11 cellular contexts compared by ENCODE assay signal in the genomic region with DNA sequence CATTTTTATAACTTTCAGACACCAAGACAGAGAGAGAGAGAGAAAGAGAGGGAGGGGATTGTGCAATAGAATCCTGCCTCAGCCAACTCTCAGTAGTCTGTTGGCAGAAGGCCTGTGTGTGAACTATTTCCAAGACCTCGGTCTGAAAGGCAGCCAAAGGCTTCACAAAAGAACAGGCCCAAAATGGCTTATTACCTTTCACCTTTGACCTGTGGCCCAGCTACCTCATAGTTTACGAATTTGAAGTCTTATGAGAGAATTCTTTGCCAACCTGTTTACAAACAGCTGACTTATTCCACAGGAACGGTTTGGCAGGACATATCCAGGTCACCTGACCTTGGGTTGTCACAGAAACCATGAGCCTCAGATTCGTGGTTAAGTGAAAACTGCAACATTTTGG. TPM values are rescaled to one million over a fixed set of nuclear protein-coding genes. Genes with fewer than 3 reads are reported as not detected.
DNase-seq lines count a peak whose midpoint lies in the region; ATAC-seq and TF ChIP-seq lines count a peak whose summit lies in the region.
"Had no signal": no experiment of that assay in that cellular context is flagged by ENCODE, and none has a peak within 500 bp of the region (broad histone marks: within the 10 kb centered on the region; RNA-seq: fewer than 3 reads in every experiment).

No MANE protein-coding gene starts in this region.

- in situ Hi-C loops in Panc1 (cut with HindIII; ENCODE audit: low pct_unique_long_range_greater_than_20kb, low sequenced_read_pairs), result no loop called here

- no peaks in the 10 kb centered on the region for H3K27me3 Mint-ChIP-seq in activated CD4-positive, alpha-beta T cell treated with anti-CD3 and anti-CD28 coated beads, Interleukin-2, amount 10 ng/mL, durations not matched to agents 7 days and 5 days

- intact Hi-C loops in Panc1 (cut with micrococcal nuclease; ENCODE audit: unreplicated experiment), result no loop called here

- CTCF ChIA-PET in Panc1 (lab: Charles Lee), result no interaction called here
- CTCF ChIA-PET in activated CD4-positive, alpha-beta T cell treated with anti-CD3 and anti-CD28 coated beads, Interleukin-2, amount 10 ng/mL, durations not matched to agents 7 days and 5 days (lab: Charles Lee), result no interaction called here

- H3K9me3 ChIP-seq in Panc1 (ENCODE audit: control insufficient read depth, insufficient read depth, low read depth, low read length), result no peaks in the 10 kb centered on the region; the same call in 1 of the 2 replicates

- H3K4me3 ChIP-seq in Panc1 (ENCODE audit: low read depth in 2 of 2, low read length in 2 of 2) (no peak overlapping the region), fibroblast of pulmonary artery (replicated peaks; ENCODE audit: low read depth, low read length) (no peak overlapping the region)
- H3K4me3 ChIP-seq: dorsolateral prefrontal cortex had no signal

- H3K36me3 ChIP-seq in Panc1 (ENCODE audit: control insufficient read depth, insufficient read depth, low read length), result no peaks in the 10 kb centered on the region

- H3K4me1 Mint-ChIP-seq in activated CD4-positive, alpha-beta T cell treated with anti-CD3 and anti-CD28 coated beads, Interleukin-2, amount 10 ng/mL, durations not matched to agents 7 days and 5 days, result no peaks in the 10 kb centered on the region

- no peak overlapping the region for H3K27ac ChIP-seq in Panc1 (ENCODE audit: low read length)

- TF ChIP-seq CTCF in Panc1 (IDR thresholded peaks at IDR 0.05), result no peak
- no peak for TF ChIP-seq CTCF in fibroblast of pulmonary artery (IDR thresholded peaks at IDR 0.05; ENCODE audit: low read length, missing control alignments)

- peaks cover 3% of the 10 kb centered on the region; the same call in 1 of the 2 replicates for H3K4me1 ChIP-seq in Panc1 (ENCODE audit: control insufficient read depth, insufficient read depth, low read length)

- H3K36me3 Mint-ChIP-seq in activated CD4-positive, alpha-beta T cell treated with anti-CD3 and anti-CD28 coated beads, Interleukin-2, amount 10 ng/mL, durations not matched to agents 7 days and 5 days (ENCODE audit: low read depth), result no peaks in the 10 kb centered on the region

- ATAC-seq in Panc1, result peak; percentile 30; the same call in 1 of the 2 replicates
- no peak for ATAC-seq in HG03565 (IDR thresholded peaks at IDR 0.05; ENCODE audit: unreplicated experiment)

- no peak overlapping the region for H3K4me3 Mint-ChIP-seq in activated CD4-positive, alpha-beta T cell treated with anti-CD3 and anti-CD28 coated beads, Interleukin-2, amount 10 ng/mL, durations not matched to agents 7 days and 5 days

- POLR2A ChIA-PET in Panc1 (lab: Charles Lee), result no interaction called here
- POLR2A ChIA-PET in activated CD4-positive, alpha-beta T cell treated with anti-CD3 and anti-CD28 coated beads, Interleukin-2, amount 10 ng/mL, durations not matched to agents 7 days and 5 days (lab: Charles Lee), result no interaction called here

- no peak overlapping the region for H3K27ac Mint-ChIP-seq in activated CD4-positive, alpha-beta T cell treated with anti-CD3 and anti-CD28 coated beads, Interleukin-2, amount 10 ng/mL, durations not matched to agents 7 days and 5 days

- H3K9me3 Mint-ChIP-seq in activated CD4-positive, alpha-beta T cell treated with anti-CD3 and anti-CD28 coated beads, Interleukin-2, amount 10 ng/mL, durations not matched to agents 7 days and 5 days, result no peaks in the 10 kb centered on the region

- no TSS peak for BruUV-seq in Panc1 (replicated peaks; lab: Mats Ljungman, UMichigan)

- no peaks in the 10 kb centered on the region for H3K27me3 ChIP-seq in Panc1 (ENCODE audit: control insufficient read depth, insufficient read depth, low read length)
- H3K27me3 ChIP-seq: dorsolateral prefrontal cortex had no signal

- DNase-seq in AG20443 (ENCODE audit: low spot score) (peak; percentile 58), Panc1 (ENCODE audit: low read depth, low spot score) (peak; percentile 7), fibroblast of pulmonary artery (ENCODE audit: low read depth) (peak; percentile 99), occipital lobe (lab: John Stamatoyannopoulos, UW) (peak; percentile 4)
- DNase-seq in activated naive CD4-positive, alpha-beta T cell treated with anti-CD3 and anti-CD28 coated beads, Interleukin-2, amount 50 U/mL, for 16 hours, result no peak
- no peak for DNase-seq in central memory CD4-positive, alpha-beta T cell
- DNase-seq in activated CD4-positive, alpha-beta T cell treated with anti-CD3 and anti-CD28 coated beads, Interleukin-2, amount 10 ng/mL, durations not matched to agents 7 days and 5 days, result no peak
- DNase-seq: Calu3, MM.1S had no signal

RNA-seq across cellular contexts. Expression of gene NR2F1-AS1, which starts 48.6 kb away (rescaled TPM):
- 27.0 TPM for total RNA-seq in Panc1 (2021; ENCODE audit: unreplicated experiment)
- 23.9 TPM for polyA plus RNA-seq in Panc1 (2012; ENCODE audit: insufficient read length)
- total RNA-seq in occipital lobe, result 109 TPM
- not detected for total RNA-seq in activated CD4-positive, alpha-beta T cell treated with anti-CD3 and anti-CD28 coated beads, Interleukin-2, amount 10 ng/mL, durations not matched to agents 7 days and 5 days

RNA-seq across cellular contexts. Expression of gene NR2F1, which starts 50.7 kb away (rescaled TPM):
- 49.5 TPM for total RNA-seq in Panc1 (2021; ENCODE audit: unreplicated experiment)
- polyA plus RNA-seq in Panc1 (2012; ENCODE audit: insufficient read length), result 115 TPM
- total RNA-seq in occipital lobe, result 121 TPM
- total RNA-seq in activated CD4-positive, alpha-beta T cell treated with anti-CD3 and anti-CD28 coated beads, Interleukin-2, amount 10 ng/mL, durations not matched to agents 7 days and 5 days, result not detected

Comparison
In these comparisons a context has a peak if more than half of its experiments do, and no peak if none do; other contexts are left out.
1. DNase-seq: peak in AG20443 (single experiment), Panc1 (single experiment), fibroblast of pulmonary artery (single experiment) and occipital lobe (single experiment); none in activated naive CD4-positive, alpha-beta T cell treated with anti-CD3 and anti-CD28 coated beads, Interleukin-2, amount 50 U/mL, for 16 hours (single experiment), central memory CD4-positive, alpha-beta T cell (single experiment) and activated CD4-positive, alpha-beta T cell treated with anti-CD3 and anti-CD28 coated beads, Interleukin-2, amount 10 ng/mL, durations not matched to agents 7 days and 5 days (single experiment).
2. RNA of gene NR2F1-AS1, which starts 48.6 kb away (total RNA-seq): 109 TPM in occipital lobe (single experiment) and 27.0 TPM in Panc1 (single experiment); not detected in activated CD4-positive, alpha-beta T cell treated with anti-CD3 and anti-CD28 coated beads, Interleukin-2, amount 10 ng/mL, durations not matched to agents 7 days and 5 days; every median in the first group is over 10 times any median in the second.
3. RNA of gene NR2F1, which starts 50.7 kb away (total RNA-seq): 121 TPM in occipital lobe (single experiment) and 49.5 TPM in Panc1 (single experiment); not detected in activated CD4-positive, alpha-beta T cell treated with anti-CD3 and anti-CD28 coated beads, Interleukin-2, amount 10 ng/mL, durations not matched to agents 7 days and 5 days; every median in the first group is over 10 times any median in the second.